In genomic region chr4:125833-126232, GRCh38 we compare ENCODE assay signal across 7 cellular contexts. TPM values are rescaled to one million over a fixed set of nuclear protein-coding genes. Genes with fewer than 3 reads are reported as not detected.
DNase-seq lines count a peak whose midpoint lies in the region; ATAC-seq and TF ChIP-seq lines count a peak whose summit lies in the region.

No MANE protein-coding gene starts in this region.

- no peak overlapping the region for H3K14ac ChIP-seq in H9 (ENCODE audit: insufficient read depth, low read length)

- H3K27ac Mint-ChIP-seq in H9: peak overlapping the region; percentile 66 to 100 (median 100); a peak in 4 of 7 replicates

- H2BK15ac ChIP-seq in H9 (ENCODE audit: low read depth, low read length): no peak overlapping the region

- H3K79me1 ChIP-seq in H9 (ENCODE audit: insufficient read depth, low read depth, low read length, poor library complexity, severe bottlenecking): no peaks in the 10 kb centered on the region

- H3K4me1 ChIP-seq in H9 (ENCODE audit: insufficient read depth, low read length): no peaks in the 10 kb centered on the region
- H3K4me1 ChIP-seq in foreskin keratinocyte: no peaks in the 10 kb centered on the region
- peaks cover 10 to 11% (median 10%) of the 10 kb centered on the region in 3 donors for H3K4me1 ChIP-seq in skeletal muscle tissue (ENCODE audit: control insufficient read depth in 3 of 3, insufficient read depth in 3 of 3, low read length in 3 of 3)

- peak overlapping the region; percentile 76 for H3K4me3 ChIP-seq in WERI-Rb-1 (ENCODE audit: low read depth, low read length)
- H3K4me3 ChIP-seq in skeletal muscle tissue (ENCODE audit: low read length in 3 of 3): peak overlapping the region; percentile 67 to 96 (median 94)

- peaks cover 2% of the 10 kb centered on the region; the same call in 1 of the 2 replicates for H3K27me3 Mint-ChIP-seq in H9 (ENCODE audit: low read depth)

- H4K8ac ChIP-seq in H9 (replicated peaks; ENCODE audit: insufficient read length, low read depth, low read length): no peak overlapping the region

- DNase-seq in H9 (no peak), WERI-Rb-1 (peak; percentile 18), foreskin keratinocyte (peak; percentile 17 to 48), middle frontal gyrus (ENCODE audit: extremely low spot score, low spot score) (no peak), SKM-1 treated with dmso at 0.1 percent for 144 hours (lab: John Stamatoyannopoulos, UW; ENCODE audit: unreplicated experiment) (no peak)

- peaks cover 9% of the 10 kb centered on the region for H3K23me2 ChIP-seq in H9 (ENCODE audit: insufficient read length, low read depth, low read length, poor library complexity, severe bottlenecking)

- ATAC-seq in foreskin keratinocyte (no peak), HG03378 (IDR thresholded peaks at IDR 0.05; ENCODE audit: unreplicated experiment) (no peak)

- H3K9me3 ChIP-seq in H9 (ENCODE audit: control insufficient read depth, low read depth, low read length) (no peaks in the 10 kb centered on the region), WERI-Rb-1 (ENCODE audit: severe bottlenecking) (peaks cover 12% of the 10 kb centered on the region), skeletal muscle tissue (ENCODE audit: control insufficient read depth in 3 of 3, low read length in 3 of 3) (peaks cover 0 to 9% (median 5%) of the 10 kb centered on the region in 3 donors)

- H3K36me3 Mint-ChIP-seq in H9 (ENCODE audit: insufficient read depth in 1 of 3, low read depth in 3 of 3): peaks cover 18 to 32% (median 21%) of the 10 kb centered on the region in 3 experiments

- peak overlapping the region; percentile 98 to 100 for H3K4me3 Mint-ChIP-seq in H9

- H2BK120ac ChIP-seq in H9 (ENCODE audit: low read depth, low read length, poor library complexity, severe bottlenecking): no peak overlapping the region

- H2AFZ ChIP-seq in H9 (ENCODE audit: low read length): no peak overlapping the region

- no peak overlapping the region for H4K5ac ChIP-seq in H9 (ENCODE audit: insufficient read length, low read depth, low read length)

- H4K20me1 ChIP-seq in H9 (ENCODE audit: control insufficient read depth, insufficient read depth, insufficient read length): no peaks in the 10 kb centered on the region

- no peak overlapping the region for H3K23ac ChIP-seq in H9 (ENCODE audit: insufficient read length, low read depth, low read length)

- H3K18ac ChIP-seq in H9 (ENCODE audit: insufficient read length, low read depth, low read length): no peak overlapping the region

- H4K91ac ChIP-seq in H9 (ENCODE audit: insufficient read length, low read depth, low read length): no peak overlapping the region

- peak overlapping the region; percentile 52 for H3K4me2 ChIP-seq in H9 (ENCODE audit: insufficient read depth, insufficient read length, low read length)

- peaks cover 6 to 10% of the 10 kb centered on the region in 2 experiments for H3K4me1 Mint-ChIP-seq in H9

- H3K27me3 ChIP-seq in H9 (ENCODE audit: insufficient read depth, low read length) (no peaks in the 10 kb centered on the region), WERI-Rb-1 (ENCODE audit: insufficient read depth, low read depth, severe bottlenecking) (no peaks in the 10 kb centered on the region), foreskin keratinocyte (no peaks in the 10 kb centered on the region), skeletal muscle tissue (ENCODE audit: control insufficient read depth in 3 of 3, insufficient read depth in 3 of 3, low read length in 3 of 3) (no peaks in the 10 kb centered on the region)

- peaks cover 25 to 42% of the 10 kb centered on the region in 2 experiments for H3K9me3 Mint-ChIP-seq in H9

- TF ChIP-seq CTCF in H9 (conservative IDR thresholded peaks at IDR 0.05) (no peak), WERI-Rb-1 (IDR thresholded peaks at IDR 0.05; ENCODE audit: low read depth, low read length) (no peak), foreskin keratinocyte (conservative IDR thresholded peaks at IDR 0.05) (no peak)

- no peak overlapping the region for H3T11ph ChIP-seq in H9 (ENCODE audit: low read length)

- no peak overlapping the region for H2BK12ac ChIP-seq in H9 (ENCODE audit: insufficient read length, low read depth, low read length)

- H3K27ac ChIP-seq in H9 (ENCODE audit: insufficient read length, low read depth, low read length) (no peak overlapping the region), WERI-Rb-1 (peak overlapping the region; percentile 98), foreskin keratinocyte (no peak overlapping the region), skeletal muscle tissue (ENCODE audit: low read depth, low read length) (peak overlapping the region; percentile 71)

- H2BK5ac ChIP-seq in H9 (ENCODE audit: insufficient read length, low read length): no peak overlapping the region

- H3K36me3 ChIP-seq in WERI-Rb-1 (peaks cover 24% of the 10 kb centered on the region), skeletal muscle tissue (ENCODE audit: control insufficient read depth in 3 of 3, insufficient read depth in 3 of 3, low read length in 3 of 3) (peaks cover 2 to 33% (median 9%) of the 10 kb centered on the region in 3 donors)

- H2AK5ac ChIP-seq in H9 (ENCODE audit: insufficient read length, low read length): no peak overlapping the region

- peak overlapping the region; percentile 100 for H3K9ac ChIP-seq in H9 (ENCODE audit: extremely low read depth, insufficient read length, low read length)
- H3K9ac ChIP-seq in skeletal muscle tissue (ENCODE audit: low read depth in 1 of 3, low read length in 3 of 3): peak overlapping the region in 2 of 3 donors; percentile 86 to 92

- no peak overlapping the region for H3K4ac ChIP-seq in H9 (ENCODE audit: low read depth, low read length)

- no peak overlapping the region for H2BK20ac ChIP-seq in H9 (ENCODE audit: low read depth, low read length, poor library complexity, severe bottlenecking)

- no peak overlapping the region for H3K56ac ChIP-seq in H9 (ENCODE audit: insufficient read length, low read depth, low read length)

- H3K79me2 ChIP-seq in H9 (ENCODE audit: insufficient read depth, low read length): peaks cover 16% of the 10 kb centered on the region

- no CpG with 5 or more reads among the region's 5 CpGs for WGBS in H9 (ENCODE audit: extremely low coverage, insufficient read length, low lambda C conversion rate)

RNA-seq across cellular contexts. Expression of gene ZNF718, which starts 1.5 kb away (rescaled TPM):
- total RNA-seq in H9 (2021) (11.1 and 12.5 TPM in 2 replicates), foreskin keratinocyte (5.7 and 7.6 TPM in 2 replicates), skeletal muscle tissue (5.2 TPM)
- polyA plus RNA-seq in foreskin keratinocyte: 1.1 and 1.4 TPM in 2 replicates

Comparison
In these comparisons a context has a peak if more than half of its experiments do, and no peak if none do; other contexts are left out.
1. DNase-seq: peak in WERI-Rb-1 (single experiment) and foreskin keratinocyte (2 of 2); none in H9 (single experiment), middle frontal gyrus (single experiment) and SKM-1 treated with dmso at 0.1 percent for 144 hours (single experiment).
2. H3K27ac ChIP-seq: peak in WERI-Rb-1 (single experiment) and skeletal muscle tissue (single experiment); none in H9 (single experiment) and foreskin keratinocyte (single experiment).